In the genomic region with DNA sequence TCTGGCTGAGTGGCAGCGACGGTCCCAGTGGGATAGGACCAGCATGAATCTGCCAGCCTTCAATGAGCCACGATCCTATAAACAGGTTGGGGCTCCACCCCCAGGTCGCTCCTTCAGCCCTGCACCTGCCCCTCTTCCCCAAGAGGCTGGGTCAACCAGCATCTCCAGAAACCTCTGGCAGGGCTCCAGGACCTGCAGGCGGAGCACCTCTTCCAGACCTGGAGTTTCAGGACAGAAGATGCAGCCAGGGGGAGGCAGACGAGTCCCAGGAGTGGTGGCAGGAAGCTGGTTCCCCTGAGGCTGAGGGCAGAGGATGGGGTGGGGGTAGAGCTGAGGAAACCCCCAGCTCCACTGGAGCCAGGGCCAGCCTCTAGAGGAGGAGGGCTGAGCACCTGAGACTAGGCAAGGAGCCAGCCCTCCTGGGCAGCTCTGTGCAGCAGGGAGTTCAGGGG, we compare ENCODE assay signal across 17 cellular contexts. TPM values are rescaled to one million over a fixed set of nuclear protein-coding genes. Genes with fewer than 3 reads are reported as not detected.
DNase-seq lines count a peak whose midpoint lies in the region; ATAC-seq and TF ChIP-seq lines count a peak whose summit lies in the region.
"Had no signal": no experiment of that assay in that cellular context is flagged by ENCODE, and none has a peak within 500 bp of the region (broad histone marks: within the 10 kb centered on the region; RNA-seq: fewer than 3 reads in every experiment).

A gene with protein sequence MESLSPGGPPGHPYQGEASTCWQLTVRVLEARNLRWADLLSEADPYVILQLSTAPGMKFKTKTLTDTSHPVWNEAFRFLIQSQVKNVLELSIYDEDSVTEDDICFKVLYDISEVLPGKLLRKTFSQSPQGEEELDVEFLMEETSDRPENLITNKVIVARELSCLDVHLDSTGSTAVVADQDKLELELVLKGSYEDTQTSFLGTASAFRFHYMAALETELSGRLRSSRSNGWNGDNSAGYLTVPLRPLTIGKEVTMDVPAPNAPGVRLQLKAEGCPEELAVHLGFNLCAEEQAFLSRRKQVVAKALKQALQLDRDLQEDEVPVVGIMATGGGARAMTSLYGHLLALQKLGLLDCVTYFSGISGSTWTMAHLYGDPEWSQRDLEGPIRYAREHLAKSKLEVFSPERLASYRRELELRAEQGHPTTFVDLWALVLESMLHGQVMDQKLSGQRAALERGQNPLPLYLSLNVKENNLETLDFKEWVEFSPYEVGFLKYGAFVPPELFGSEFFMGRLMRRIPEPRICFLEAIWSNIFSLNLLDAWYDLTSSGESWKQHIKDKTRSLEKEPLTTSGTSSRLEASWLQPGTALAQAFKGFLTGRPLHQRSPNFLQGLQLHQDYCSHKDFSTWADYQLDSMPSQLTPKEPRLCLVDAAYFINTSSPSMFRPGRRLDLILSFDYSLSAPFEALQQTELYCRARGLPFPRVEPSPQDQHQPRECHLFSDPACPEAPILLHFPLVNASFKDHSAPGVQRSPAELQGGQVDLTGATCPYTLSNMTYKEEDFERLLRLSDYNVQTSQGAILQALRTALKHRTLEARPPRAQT (minus strand): TSS at position 51 of the 452 bp plus-strand sequence. CDS start 103 bp downstream, outside the sequence.

- no peak within 1 kb of the TSS for H4K5ac ChIP-seq in mesendoderm (ENCODE audit: low read length)

- no peak within 1 kb of the TSS for H4K8ac ChIP-seq in mesendoderm (ENCODE audit: low read depth, low read length)

- peaks cover 7% of the 10 kb centered on the region for H3K27me3 Mint-ChIP-seq in neural progenitor cell (ENCODE audit: insufficient read depth, low read depth)

- H3K36me3 ChIP-seq in mesendoderm (ENCODE audit: control insufficient read depth, insufficient read depth, low read length) (no peaks in the 10 kb centered on the region), neural progenitor cell (no peaks in the 10 kb centered on the region), aorta (ENCODE audit: control insufficient read depth in 1 of 2, insufficient read depth in 2 of 2, low read length in 1 of 2) (no peaks in the 10 kb centered on the region)

- no peak within 1 kb of the TSS for H3K4me3 Mint-ChIP-seq in neural progenitor cell
- H3K4me3 Mint-ChIP-seq: activated T-cell treated with anti-CD3 and anti-CD28 coated beads, Interleukin-2, amount 50 U/mL, for 24 hours; CD4-positive, CD25-positive, alpha-beta regulatory T cell; immature natural killer cell had no signal

- H4K20me1 ChIP-seq in neural progenitor cell (ENCODE audit: low read depth): no peaks in the 10 kb centered on the region

- H2BK5ac ChIP-seq in mesendoderm (ENCODE audit: low read length): no peak within 1 kb of the TSS

- no peak within 1 kb of the TSS for H2BK15ac ChIP-seq in mesendoderm (replicated peaks; ENCODE audit: low read depth)

- no peak within 1 kb of the TSS for H2BK120ac ChIP-seq in mesendoderm (ENCODE audit: low read depth, low read length)

- ATAC-seq in aorta (ENCODE audit: low FRiP score): no peak
- ATAC-seq: Right ventricle myocardium inferior had no signal

- H3K4me3 ChIP-seq in mesendoderm (ENCODE audit: low read length) (no peak within 1 kb of the TSS), neural progenitor cell (no peak within 1 kb of the TSS), aorta (ENCODE audit: low read length in 2 of 2) (no peak within 1 kb of the TSS)

- H2AK5ac ChIP-seq in mesendoderm (ENCODE audit: low read length): peak within 1 kb of the TSS; percentile 7

- H3K9me3 ChIP-seq in neural progenitor cell (ENCODE audit: low read depth) (no peaks in the 10 kb centered on the region), aorta (ENCODE audit: control insufficient read depth, low read length) (no peaks in the 10 kb centered on the region)

- intact Hi-C loops in aorta (cut with DNase I): no loop called here

- H3K27ac Mint-ChIP-seq in neural progenitor cell: no peak within 1 kb of the TSS
- H3K27ac Mint-ChIP-seq: activated T-cell treated with anti-CD3 and anti-CD28 coated beads, Interleukin-2, amount 50 U/mL, for 24 hours; CD4-positive, CD25-positive, alpha-beta regulatory T cell; immature natural killer cell had no signal

- WGBS in mesendoderm (ENCODE audit: extremely low coverage, insufficient coverage, low lambda C conversion rate): no CpG with 5 or more reads among the region's 6 CpGs
- 80 to 81% methylated on average over 6 of the region's 6 CpGs for WGBS in aorta, 2 donors

- no peaks in the 10 kb centered on the region for H3K9me3 Mint-ChIP-seq in neural progenitor cell
- H3K9me3 Mint-ChIP-seq: activated T-cell treated with anti-CD3 and anti-CD28 coated beads, Interleukin-2, amount 50 U/mL, for 24 hours; CD4-positive, CD25-positive, alpha-beta regulatory T cell; immature natural killer cell had no signal

- H3K36me3 Mint-ChIP-seq in neural progenitor cell: no peaks in the 10 kb centered on the region
- H3K36me3 Mint-ChIP-seq: CD4-positive, CD25-positive, alpha-beta regulatory T cell; immature natural killer cell had no signal

- H3K18ac ChIP-seq in mesendoderm (ENCODE audit: low read length): no peak within 1 kb of the TSS

- TF ChIP-seq CTCF in neural progenitor cell (IDR thresholded peaks at IDR 0.05): no peak

- DNase-seq in ELF-1 (ENCODE audit: low read depth, low spot score): peak; percentile 49
- DNase-seq in NCI-H1436 (lab: John Stamatoyannopoulos, UW): peak; percentile 94
- DNase-seq in RPMI8226: peak; percentile 93
- DNase-seq in mesendoderm: peak; percentile 61
- no peak for DNase-seq in COLO829 (ENCODE audit: low spot score)
- DNase-seq in AML-193 (lab: John Stamatoyannopoulos, UW): no peak
- DNase-seq in neural progenitor cell (ENCODE audit: low spot score): no peak
- DNase-seq in aorta: no peak
- DNase-seq: activated T-cell treated with anti-CD3 and anti-CD28 coated beads, Interleukin-2, amount 50 U/mL, for 24 hours; amniotic stem cell; CD4-positive, CD25-positive, alpha-beta regulatory T cell; dermis blood vessel endothelial cell; immature natural killer cell; NCI-H1694; right cardiac atrium had no signal

- no peak within 1 kb of the TSS for H2AFZ ChIP-seq in neural progenitor cell (replicated peaks)

- peaks cover 14% of the 10 kb centered on the region for H3K4me1 ChIP-seq in mesendoderm (ENCODE audit: control insufficient read depth, low read depth, low read length)
- H3K4me1 ChIP-seq in neural progenitor cell: peaks cover 8% of the 10 kb centered on the region
- H3K4me1 ChIP-seq in aorta (ENCODE audit: control insufficient read depth in 1 of 2, insufficient read depth in 2 of 2, low read length in 2 of 2): no peaks in the 10 kb centered on the region

- no peak within 1 kb of the TSS for H3K9ac ChIP-seq in mesendoderm (ENCODE audit: low read length)
- H3K9ac ChIP-seq in neural progenitor cell: no peak within 1 kb of the TSS

- H3K79me2 ChIP-seq in mesendoderm (ENCODE audit: control insufficient read depth, insufficient read depth, low read length): no peaks in the 10 kb centered on the region
- no peaks in the 10 kb centered on the region for H3K79me2 ChIP-seq in neural progenitor cell (ENCODE audit: low read depth)

- H3F3A ChIP-seq in neural progenitor cell (ENCODE audit: low read depth): no peaks in the 10 kb centered on the region

- H3K23ac ChIP-seq in mesendoderm (ENCODE audit: low read length): no peak within 1 kb of the TSS

- H3K27me3 ChIP-seq in mesendoderm (ENCODE audit: insufficient read depth, low read length, poor library complexity) (no peaks in the 10 kb centered on the region), neural progenitor cell (no peaks in the 10 kb centered on the region), aorta (ENCODE audit: control insufficient read depth in 1 of 2, insufficient read depth in 2 of 2, low read length in 1 of 2) (no peaks in the 10 kb centered on the region)

- H3K27ac ChIP-seq in mesendoderm (ENCODE audit: low read depth, low read length): no peak within 1 kb of the TSS
- no peak within 1 kb of the TSS for H3K27ac ChIP-seq in neural progenitor cell
- no peak within 1 kb of the TSS for H3K27ac ChIP-seq in aorta (ENCODE audit: low read depth in 1 of 2, low read length in 2 of 2)

- peaks cover 25% of the 10 kb centered on the region for H3K4me1 Mint-ChIP-seq in neural progenitor cell
- H3K4me1 Mint-ChIP-seq: CD4-positive, CD25-positive, alpha-beta regulatory T cell; immature natural killer cell had no signal

- peak within 1 kb of the TSS; percentile 19 for H3K56ac ChIP-seq in mesendoderm (ENCODE audit: low read length)

- H3K4me2 ChIP-seq in mesendoderm (ENCODE audit: low read length) (no peak within 1 kb of the TSS), neural progenitor cell (no peak within 1 kb of the TSS)

- no peaks in the 10 kb centered on the region for H3K79me1 ChIP-seq in mesendoderm (ENCODE audit: low read length)

- H3K4ac ChIP-seq in mesendoderm (ENCODE audit: low read depth, low read length): no peak within 1 kb of the TSS

RNA-seq across cellular contexts. Expression of the gene that starts here (rescaled TPM):
- 0.10 TPM for polyA plus RNA-seq in mesendoderm (2013, experiment 1 of 2)
- 0.10 TPM for polyA plus RNA-seq in mesendoderm (2013, experiment 2 of 2)
- total RNA-seq in neural progenitor cell (ENCODE audit: low replicate concordance) (not detected in 2 replicates), aorta (not detected)
- polyA plus RNA-seq in aorta: not detected
- total RNA-seq: CD4-positive, CD25-positive, alpha-beta regulatory T cell; fibroblast of villous mesenchyme; right cardiac atrium; Right ventricle myocardium inferior had no signal
- polyA plus RNA-seq: CD4-positive, CD25-positive, alpha-beta regulatory T cell; immature natural killer cell; right cardiac atrium had no signal

Comparison
In these comparisons a context has a peak if more than half of its experiments do, and no peak if none do; other contexts are left out.
1. DNase-seq: peak in ELF-1 (single experiment), NCI-H1436 (single experiment), RPMI8226 (single experiment) and mesendoderm (single experiment); none in COLO829 (single experiment), AML-193 (0 of 2), neural progenitor cell (single experiment) and aorta (0 of 2).